1 cellular context compared by ENCODE assay signal in genomic region chr11:62599069-62599696, GRCh38.
TF ChIP-seq lines count a peak whose summit lies in the region.

No MANE protein-coding gene starts in this region.

TF ChIP-seq in K562, 482 proteins besides CTCF, POLR2A, EP300 and RAD21 (continues in another document):
- TF ChIP-seq ZC3H11A (IDR thresholded peaks at IDR 0.05; ENCODE audit: low read depth, low read length): no peak
- TF ChIP-seq TEAD4 (IDR thresholded peaks at IDR 0.05; ENCODE audit: low read length): no peak
- no peak for TF ChIP-seq TEAD4 (CRISPR knock-in tag; IDR thresholded peaks at IDR 0.05; ENCODE audit: borderline replicate concordance)
- TF ChIP-seq ZNF146 (CRISPR knock-in tag; IDR thresholded peaks at IDR 0.05; ENCODE audit: unreplicated experiment): no peak
- TF ChIP-seq RFX5 (IDR thresholded peaks at IDR 0.05; ENCODE audit: low read depth, low read length): no peak
- TF ChIP-seq JUND (IDR thresholded peaks at IDR 0.05; ENCODE audit: borderline replicate concordance, low read depth, low read length): peak; percentile 60; the same call in 1 of the 2 replicates
- TF ChIP-seq JUND (tag; IDR thresholded peaks at IDR 0.05; ENCODE audit: borderline replicate concordance, low read depth, low read length): peak; percentile 28; the same call in 1 of the 3 replicates
- peak; percentile 59; the same call in 1 of the 2 replicates for TF ChIP-seq LEF1 (IDR thresholded peaks at IDR 0.05)
- peak; percentile 64; the same call in 1 of the 2 replicates for TF ChIP-seq ESRRA (IDR thresholded peaks at IDR 0.05; ENCODE audit: borderline replicate concordance, low read depth)
- TF ChIP-seq ZNF707 (CRISPR knock-in tag; conservative IDR thresholded peaks at IDR 0.05): no peak
- TF ChIP-seq HMG20B (CRISPR knock-in tag; IDR thresholded peaks at IDR 0.05): no peak
- TF ChIP-seq STAG1 (CRISPR knock-in tag; IDR thresholded peaks at IDR 0.05; ENCODE audit: borderline replicate concordance): no peak
- TF ChIP-seq ZNF280B (CRISPR knock-in tag; IDR thresholded peaks at IDR 0.05): no peak
- no peak for TF ChIP-seq ARID4B (CRISPR knock-in tag; IDR thresholded peaks at IDR 0.05)
- TF ChIP-seq PTRF (tag; IDR thresholded peaks at IDR 0.05): no peak
- TF ChIP-seq EGR1 (conservative IDR thresholded peaks at IDR 0.05): no peak
- TF ChIP-seq NCOA2 (IDR thresholded peaks at IDR 0.05; ENCODE audit: partially characterized antibody in 2 of 2): no peak
- TF ChIP-seq USF1 (CRISPR knock-in tag; IDR thresholded peaks at IDR 0.05): no peak
- peak in 2 of 3 experiments; percentile 32 to 36 for TF ChIP-seq YY1 (IDR thresholded peaks at IDR 0.05; ENCODE audit: borderline replicate concordance in 1 of 3, control insufficient read depth in 1 of 3, extremely low read depth in 1 of 3, insufficient read depth in 3 of 3, insufficient read length in 1 of 3, insufficient replicate concordance in 2 of 3, low read depth in 1 of 3, low read length in 2 of 3)
- TF ChIP-seq NEUROD1 (IDR thresholded peaks at IDR 0.05; ENCODE audit: borderline replicate concordance, low read depth, low read length, partially characterized antibody): peak; percentile 57
- 0 out of 2 replicates have a peak, but pooled peaks have one; percentile 7 for TF ChIP-seq ARID2 (IDR thresholded peaks at IDR 0.05)
- TF ChIP-seq CBFB (CRISPR knock-in tag; IDR thresholded peaks at IDR 0.05): no peak
- no peak for TF ChIP-seq ETV6 (IDR thresholded peaks at IDR 0.05; ENCODE audit: borderline replicate concordance in 1 of 2, low read depth in 2 of 2, low read length in 1 of 2)
- TF ChIP-seq ETV6 (CRISPR knock-in tag; IDR thresholded peaks at IDR 0.05; ENCODE audit: borderline replicate concordance): no peak
- no peak for TF ChIP-seq FOXA3 (CRISPR knock-in tag; conservative IDR thresholded peaks at IDR 0.05 in 1 of 2, IDR thresholded peaks at IDR 0.05 in 1 of 2)
- TF ChIP-seq CBX8 (IDR thresholded peaks at IDR 0.05; ENCODE audit: borderline replicate concordance, extremely low read depth, low read depth, low read length, poor library complexity, severe bottlenecking): no peak
- no peak for TF ChIP-seq RBM34 (IDR thresholded peaks at IDR 0.05; ENCODE audit: borderline replicate concordance, insufficient read depth, low read length)
- no peak for TF ChIP-seq ZNF224 (CRISPR knock-in tag; IDR thresholded peaks at IDR 0.05)
- no peak for TF ChIP-seq ZHX1 (conservative IDR thresholded peaks at IDR 0.05; ENCODE audit: low read length)
- TF ChIP-seq CREB3 (tag; conservative IDR thresholded peaks at IDR 0.05; ENCODE audit: low read depth): no peak
- no peak for TF ChIP-seq STAT5B (CRISPR knock-in tag; IDR thresholded peaks at IDR 0.05)
- TF ChIP-seq ARHGAP35 (IDR thresholded peaks at IDR 0.05; ENCODE audit: partially characterized antibody): no peak
- no peak for TF ChIP-seq MXD1 (CRISPR knock-in tag; IDR thresholded peaks at IDR 0.05; ENCODE audit: borderline replicate concordance, poor library complexity, severe bottlenecking)
- TF ChIP-seq PML (IDR thresholded peaks at IDR 0.05; ENCODE audit: low read length): peak; percentile 34; the same call in 1 of the 2 replicates
- TF ChIP-seq SMAD4 (CRISPR knock-in tag; conservative IDR thresholded peaks at IDR 0.05): no peak
- TF ChIP-seq TARDBP (IDR thresholded peaks at IDR 0.05): no peak
- no peak for TF ChIP-seq E2F1 (CRISPR knock-in tag; IDR thresholded peaks at IDR 0.05)
- TF ChIP-seq NCOA6 (IDR thresholded peaks at IDR 0.05): no peak
- no peak for TF ChIP-seq FOXP1 (CRISPR knock-in tag; IDR thresholded peaks at IDR 0.05)
- peak; percentile 70 for TF ChIP-seq SOX6 (IDR thresholded peaks at IDR 0.05)
- TF ChIP-seq NR1H2 (CRISPR knock-in tag; IDR thresholded peaks at IDR 0.05): no peak
- peak; percentile 78 for TF ChIP-seq NFIX (CRISPR knock-in tag; IDR thresholded peaks at IDR 0.05; ENCODE audit: low read depth)
- no peak for TF ChIP-seq BRF1 (IDR thresholded peaks at IDR 0.05; ENCODE audit: borderline replicate concordance, extremely low read depth, insufficient read length)
- no peak for TF ChIP-seq NR2F6 (CRISPR knock-in tag; IDR thresholded peaks at IDR 0.05)
- no peak for TF ChIP-seq TCF15 (CRISPR knock-in tag; IDR thresholded peaks at IDR 0.05)
- TF ChIP-seq CREB5 (CRISPR knock-in tag; IDR thresholded peaks at IDR 0.05): no peak
- TF ChIP-seq ZNF3 (CRISPR knock-in tag; IDR thresholded peaks at IDR 0.05): no peak
- 0 out of 2 replicates have a peak, but pooled peaks have one; percentile 25 for TF ChIP-seq LARP7 (IDR thresholded peaks at IDR 0.05)
- no peak for TF ChIP-seq PYGO2 (tag; IDR thresholded peaks at IDR 0.05)
- no peak for TF ChIP-seq ZNF830 (CRISPR knock-in tag; IDR thresholded peaks at IDR 0.05)
- no peak for TF ChIP-seq NR0B1 (IDR thresholded peaks at IDR 0.05; ENCODE audit: partially characterized antibody)
- TF ChIP-seq ZBTB17 (CRISPR knock-in tag; IDR thresholded peaks at IDR 0.05): no peak
- no peak for TF ChIP-seq SMARCA5 (IDR thresholded peaks at IDR 0.05)
